Comparison of ENCODE assay signal across 1 cellular context in the genomic region with DNA sequence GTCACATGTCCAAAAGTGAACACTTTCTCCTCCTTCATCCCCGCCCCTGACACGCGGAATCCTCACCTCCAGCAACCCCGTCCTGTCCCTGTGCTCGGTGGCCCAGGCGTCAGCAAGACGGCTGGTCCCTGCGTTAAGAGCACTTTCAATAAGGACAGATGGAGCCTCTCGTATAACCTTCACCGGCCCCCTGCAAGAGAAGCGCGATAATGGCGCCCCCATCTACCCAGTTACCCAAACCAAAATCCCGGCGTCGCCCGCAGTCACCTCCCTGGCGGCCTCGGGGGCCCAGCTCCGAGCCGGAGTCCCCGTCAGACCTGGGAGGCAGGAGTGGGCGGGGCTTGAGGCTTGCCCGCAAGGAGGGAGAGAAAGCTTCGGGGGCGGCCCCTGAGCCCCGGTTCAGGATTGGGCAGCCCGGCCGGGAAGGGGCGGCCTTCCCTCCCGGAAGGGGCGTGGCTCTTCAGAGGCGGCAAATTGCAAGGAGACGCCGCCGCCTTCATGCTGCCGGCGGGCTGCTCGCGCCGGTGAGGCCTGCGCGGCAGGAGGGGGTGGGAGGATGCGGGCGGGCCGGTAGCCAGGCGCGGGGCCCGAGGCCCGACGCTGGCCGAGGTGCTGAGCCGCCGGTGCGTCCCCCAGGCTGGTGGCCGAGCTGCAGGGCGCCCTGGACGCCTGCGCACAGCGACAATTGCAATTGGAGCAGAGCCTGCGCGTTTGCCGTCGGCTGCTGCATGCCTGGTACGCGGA.
TF ChIP-seq lines count a peak whose summit lies in the region.

A gene with protein sequence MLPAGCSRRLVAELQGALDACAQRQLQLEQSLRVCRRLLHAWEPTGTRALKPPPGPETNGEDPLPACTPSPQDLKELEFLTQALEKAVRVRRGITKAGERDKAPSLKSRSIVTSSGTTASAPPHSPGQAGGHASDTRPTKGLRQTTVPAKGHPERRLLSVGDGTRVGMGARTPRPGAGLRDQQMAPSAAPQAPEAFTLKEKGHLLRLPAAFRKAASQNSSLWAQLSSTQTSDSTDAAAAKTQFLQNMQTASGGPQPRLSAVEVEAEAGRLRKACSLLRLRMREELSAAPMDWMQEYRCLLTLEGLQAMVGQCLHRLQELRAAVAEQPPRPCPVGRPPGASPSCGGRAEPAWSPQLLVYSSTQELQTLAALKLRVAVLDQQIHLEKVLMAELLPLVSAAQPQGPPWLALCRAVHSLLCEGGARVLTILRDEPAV (plus strand): TSS at position 463 of the 744 bp plus-strand sequence. CDS start 36 bp downstream, at position 499.

TF ChIP-seq in K562, 482 proteins besides CTCF, POLR2A, EP300 and RAD21 (continued from another document and continues in another):
- TF ChIP-seq, protein P1, sequence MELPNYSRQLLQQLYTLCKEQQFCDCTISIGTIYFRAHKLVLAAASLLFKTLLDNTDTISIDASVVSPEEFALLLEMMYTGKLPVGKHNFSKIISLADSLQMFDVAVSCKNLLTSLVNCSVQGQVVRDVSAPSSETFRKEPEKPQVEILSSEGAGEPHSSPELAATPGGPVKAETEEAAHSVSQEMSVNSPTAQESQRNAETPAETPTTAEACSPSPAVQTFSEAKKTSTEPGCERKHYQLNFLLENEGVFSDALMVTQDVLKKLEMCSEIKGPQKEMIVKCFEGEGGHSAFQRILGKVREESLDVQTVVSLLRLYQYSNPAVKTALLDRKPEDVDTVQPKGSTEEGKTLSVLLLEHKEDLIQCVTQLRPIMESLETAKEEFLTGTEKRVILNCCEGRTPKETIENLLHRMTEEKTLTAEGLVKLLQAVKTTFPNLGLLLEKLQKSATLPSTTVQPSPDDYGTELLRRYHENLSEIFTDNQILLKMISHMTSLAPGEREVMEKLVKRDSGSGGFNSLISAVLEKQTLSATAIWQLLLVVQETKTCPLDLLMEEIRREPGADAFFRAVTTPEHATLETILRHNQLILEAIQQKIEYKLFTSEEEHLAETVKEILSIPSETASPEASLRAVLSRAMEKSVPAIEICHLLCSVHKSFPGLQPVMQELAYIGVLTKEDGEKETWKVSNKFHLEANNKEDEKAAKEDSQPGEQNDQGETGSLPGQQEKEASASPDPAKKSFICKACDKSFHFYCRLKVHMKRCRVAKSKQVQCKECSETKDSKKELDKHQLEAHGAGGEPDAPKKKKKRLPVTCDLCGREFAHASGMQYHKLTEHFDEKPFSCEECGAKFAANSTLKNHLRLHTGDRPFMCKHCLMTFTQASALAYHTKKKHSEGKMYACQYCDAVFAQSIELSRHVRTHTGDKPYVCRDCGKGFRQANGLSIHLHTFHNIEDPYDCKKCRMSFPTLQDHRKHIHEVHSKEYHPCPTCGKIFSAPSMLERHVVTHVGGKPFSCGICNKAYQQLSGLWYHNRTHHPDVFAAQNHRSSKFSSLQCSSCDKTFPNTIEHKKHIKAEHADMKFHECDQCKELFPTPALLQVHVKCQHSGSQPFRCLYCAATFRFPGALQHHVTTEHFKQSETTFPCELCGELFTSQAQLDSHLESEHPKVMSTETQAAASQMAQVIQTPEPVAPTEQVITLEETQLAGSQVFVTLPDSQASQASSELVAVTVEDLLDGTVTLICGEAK (IDR thresholded peaks at IDR 0.05): peak; percentile 81
- TF ChIP-seq, protein P1 (CRISPR knock-in tag; IDR thresholded peaks at IDR 0.05): no peak
- no peak for TF ChIP-seq ZNF174 (CRISPR knock-in tag; IDR thresholded peaks at IDR 0.05)
- no peak for TF ChIP-seq ZNF507 (tag; conservative IDR thresholded peaks at IDR 0.05)
- no peak for TF ChIP-seq HCFC1 (IDR thresholded peaks at IDR 0.05; ENCODE audit: low read depth, low read length)
- no peak for TF ChIP-seq ZNF561 (CRISPR knock-in tag; conservative IDR thresholded peaks at IDR 0.05)
- no peak for TF ChIP-seq HNRNPH1 (optimal IDR thresholded peaks at IDR 0.05; ENCODE audit: low read depth, low read length)
- TF ChIP-seq, protein P2, sequence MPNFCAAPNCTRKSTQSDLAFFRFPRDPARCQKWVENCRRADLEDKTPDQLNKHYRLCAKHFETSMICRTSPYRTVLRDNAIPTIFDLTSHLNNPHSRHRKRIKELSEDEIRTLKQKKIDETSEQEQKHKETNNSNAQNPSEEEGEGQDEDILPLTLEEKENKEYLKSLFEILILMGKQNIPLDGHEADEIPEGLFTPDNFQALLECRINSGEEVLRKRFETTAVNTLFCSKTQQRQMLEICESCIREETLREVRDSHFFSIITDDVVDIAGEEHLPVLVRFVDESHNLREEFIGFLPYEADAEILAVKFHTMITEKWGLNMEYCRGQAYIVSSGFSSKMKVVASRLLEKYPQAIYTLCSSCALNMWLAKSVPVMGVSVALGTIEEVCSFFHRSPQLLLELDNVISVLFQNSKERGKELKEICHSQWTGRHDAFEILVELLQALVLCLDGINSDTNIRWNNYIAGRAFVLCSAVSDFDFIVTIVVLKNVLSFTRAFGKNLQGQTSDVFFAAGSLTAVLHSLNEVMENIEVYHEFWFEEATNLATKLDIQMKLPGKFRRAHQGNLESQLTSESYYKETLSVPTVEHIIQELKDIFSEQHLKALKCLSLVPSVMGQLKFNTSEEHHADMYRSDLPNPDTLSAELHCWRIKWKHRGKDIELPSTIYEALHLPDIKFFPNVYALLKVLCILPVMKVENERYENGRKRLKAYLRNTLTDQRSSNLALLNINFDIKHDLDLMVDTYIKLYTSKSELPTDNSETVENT (CRISPR knock-in tag; IDR thresholded peaks at IDR 0.05): no peak
- TF ChIP-seq SMARCA5 (IDR thresholded peaks at IDR 0.05): no peak
- TF ChIP-seq, protein P3, sequence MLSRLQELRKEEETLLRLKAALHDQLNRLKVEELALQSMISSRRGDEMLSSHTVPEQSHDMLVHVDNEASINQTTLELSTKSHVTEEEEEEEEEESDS (CRISPR knock-in tag; IDR thresholded peaks at IDR 0.05): no peak
- no peak for TF ChIP-seq ZNF316 (IDR thresholded peaks at IDR 0.05)
- TF ChIP-seq PRMT5 (CRISPR knock-in tag; IDR thresholded peaks at IDR 0.05): no peak
- TF ChIP-seq ZNF253 (CRISPR knock-in tag; conservative IDR thresholded peaks at IDR 0.05): no peak
- TF ChIP-seq COPS2 (conservative IDR thresholded peaks at IDR 0.05): no peak
- no peak for TF ChIP-seq BCL6 (CRISPR knock-in tag; IDR thresholded peaks at IDR 0.05)
- peak; percentile 36 for TF ChIP-seq KDM5B (IDR thresholded peaks at IDR 0.05; ENCODE audit: insufficient replicate concordance, low read depth, low read length)
- TF ChIP-seq TAF15 (IDR thresholded peaks at IDR 0.05; ENCODE audit: low read depth, low read length): no peak
- TF ChIP-seq SIN3B (IDR thresholded peaks at IDR 0.05; ENCODE audit: low read depth): peak; percentile 87
- no peak for TF ChIP-seq IRF2 (CRISPR knock-in tag; IDR thresholded peaks at IDR 0.05)
- TF ChIP-seq, protein P4, sequence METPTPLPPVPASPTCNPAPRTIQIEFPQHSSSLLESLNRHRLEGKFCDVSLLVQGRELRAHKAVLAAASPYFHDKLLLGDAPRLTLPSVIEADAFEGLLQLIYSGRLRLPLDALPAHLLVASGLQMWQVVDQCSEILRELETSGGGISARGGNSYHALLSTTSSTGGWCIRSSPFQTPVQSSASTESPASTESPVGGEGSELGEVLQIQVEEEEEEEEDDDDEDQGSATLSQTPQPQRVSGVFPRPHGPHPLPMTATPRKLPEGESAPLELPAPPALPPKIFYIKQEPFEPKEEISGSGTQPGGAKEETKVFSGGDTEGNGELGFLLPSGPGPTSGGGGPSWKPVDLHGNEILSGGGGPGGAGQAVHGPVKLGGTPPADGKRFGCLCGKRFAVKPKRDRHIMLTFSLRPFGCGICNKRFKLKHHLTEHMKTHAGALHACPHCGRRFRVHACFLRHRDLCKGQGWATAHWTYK (CRISPR knock-in tag; IDR thresholded peaks at IDR 0.05): no peak
- TF ChIP-seq, protein P5, sequence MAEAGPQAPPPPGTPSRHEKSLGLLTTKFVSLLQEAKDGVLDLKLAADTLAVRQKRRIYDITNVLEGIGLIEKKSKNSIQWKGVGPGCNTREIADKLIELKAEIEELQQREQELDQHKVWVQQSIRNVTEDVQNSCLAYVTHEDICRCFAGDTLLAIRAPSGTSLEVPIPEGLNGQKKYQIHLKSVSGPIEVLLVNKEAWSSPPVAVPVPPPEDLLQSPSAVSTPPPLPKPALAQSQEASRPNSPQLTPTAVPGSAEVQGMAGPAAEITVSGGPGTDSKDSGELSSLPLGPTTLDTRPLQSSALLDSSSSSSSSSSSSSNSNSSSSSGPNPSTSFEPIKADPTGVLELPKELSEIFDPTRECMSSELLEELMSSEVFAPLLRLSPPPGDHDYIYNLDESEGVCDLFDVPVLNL (CRISPR knock-in tag; IDR thresholded peaks at IDR 0.05; ENCODE audit: low read depth): peak; percentile 89; the same call in 1 of the 2 replicates
- TF ChIP-seq TSC22D4 (tag; IDR thresholded peaks at IDR 0.05): no peak
- TF ChIP-seq ZNF217 (CRISPR knock-in tag; IDR thresholded peaks at IDR 0.05): no peak
- TF ChIP-seq MCM5 (IDR thresholded peaks at IDR 0.05; ENCODE audit: low read depth): no peak
- TF ChIP-seq, protein P6, sequence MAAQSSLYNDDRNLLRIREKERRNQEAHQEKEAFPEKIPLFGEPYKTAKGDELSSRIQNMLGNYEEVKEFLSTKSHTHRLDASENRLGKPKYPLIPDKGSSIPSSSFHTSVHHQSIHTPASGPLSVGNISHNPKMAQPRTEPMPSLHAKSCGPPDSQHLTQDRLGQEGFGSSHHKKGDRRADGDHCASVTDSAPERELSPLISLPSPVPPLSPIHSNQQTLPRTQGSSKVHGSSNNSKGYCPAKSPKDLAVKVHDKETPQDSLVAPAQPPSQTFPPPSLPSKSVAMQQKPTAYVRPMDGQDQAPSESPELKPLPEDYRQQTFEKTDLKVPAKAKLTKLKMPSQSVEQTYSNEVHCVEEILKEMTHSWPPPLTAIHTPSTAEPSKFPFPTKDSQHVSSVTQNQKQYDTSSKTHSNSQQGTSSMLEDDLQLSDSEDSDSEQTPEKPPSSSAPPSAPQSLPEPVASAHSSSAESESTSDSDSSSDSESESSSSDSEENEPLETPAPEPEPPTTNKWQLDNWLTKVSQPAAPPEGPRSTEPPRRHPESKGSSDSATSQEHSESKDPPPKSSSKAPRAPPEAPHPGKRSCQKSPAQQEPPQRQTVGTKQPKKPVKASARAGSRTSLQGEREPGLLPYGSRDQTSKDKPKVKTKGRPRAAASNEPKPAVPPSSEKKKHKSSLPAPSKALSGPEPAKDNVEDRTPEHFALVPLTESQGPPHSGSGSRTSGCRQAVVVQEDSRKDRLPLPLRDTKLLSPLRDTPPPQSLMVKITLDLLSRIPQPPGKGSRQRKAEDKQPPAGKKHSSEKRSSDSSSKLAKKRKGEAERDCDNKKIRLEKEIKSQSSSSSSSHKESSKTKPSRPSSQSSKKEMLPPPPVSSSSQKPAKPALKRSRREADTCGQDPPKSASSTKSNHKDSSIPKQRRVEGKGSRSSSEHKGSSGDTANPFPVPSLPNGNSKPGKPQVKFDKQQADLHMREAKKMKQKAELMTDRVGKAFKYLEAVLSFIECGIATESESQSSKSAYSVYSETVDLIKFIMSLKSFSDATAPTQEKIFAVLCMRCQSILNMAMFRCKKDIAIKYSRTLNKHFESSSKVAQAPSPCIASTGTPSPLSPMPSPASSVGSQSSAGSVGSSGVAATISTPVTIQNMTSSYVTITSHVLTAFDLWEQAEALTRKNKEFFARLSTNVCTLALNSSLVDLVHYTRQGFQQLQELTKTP (IDR thresholded peaks at IDR 0.05; ENCODE audit: low read depth in 1 of 2, partially characterized antibody in 2 of 2): no peak
- TF ChIP-seq SRSF7 (optimal IDR thresholded peaks at IDR 0.05; ENCODE audit: low read depth, low read length): no peak
- no peak for TF ChIP-seq TAF9B (IDR thresholded peaks at IDR 0.05; ENCODE audit: partially characterized antibody)
- TF ChIP-seq, protein P7, sequence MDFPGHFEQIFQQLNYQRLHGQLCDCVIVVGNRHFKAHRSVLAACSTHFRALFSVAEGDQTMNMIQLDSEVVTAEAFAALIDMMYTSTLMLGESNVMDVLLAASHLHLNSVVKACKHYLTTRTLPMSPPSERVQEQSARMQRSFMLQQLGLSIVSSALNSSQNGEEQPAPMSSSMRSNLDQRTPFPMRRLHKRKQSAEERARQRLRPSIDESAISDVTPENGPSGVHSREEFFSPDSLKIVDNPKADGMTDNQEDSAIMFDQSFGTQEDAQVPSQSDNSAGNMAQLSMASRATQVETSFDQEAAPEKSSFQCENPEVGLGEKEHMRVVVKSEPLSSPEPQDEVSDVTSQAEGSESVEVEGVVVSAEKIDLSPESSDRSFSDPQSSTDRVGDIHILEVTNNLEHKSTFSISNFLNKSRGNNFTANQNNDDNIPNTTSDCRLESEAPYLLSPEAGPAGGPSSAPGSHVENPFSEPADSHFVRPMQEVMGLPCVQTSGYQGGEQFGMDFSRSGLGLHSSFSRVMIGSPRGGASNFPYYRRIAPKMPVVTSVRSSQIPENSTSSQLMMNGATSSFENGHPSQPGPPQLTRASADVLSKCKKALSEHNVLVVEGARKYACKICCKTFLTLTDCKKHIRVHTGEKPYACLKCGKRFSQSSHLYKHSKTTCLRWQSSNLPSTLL (IDR thresholded peaks at IDR 0.05): no peak
- TF ChIP-seq, protein P8, sequence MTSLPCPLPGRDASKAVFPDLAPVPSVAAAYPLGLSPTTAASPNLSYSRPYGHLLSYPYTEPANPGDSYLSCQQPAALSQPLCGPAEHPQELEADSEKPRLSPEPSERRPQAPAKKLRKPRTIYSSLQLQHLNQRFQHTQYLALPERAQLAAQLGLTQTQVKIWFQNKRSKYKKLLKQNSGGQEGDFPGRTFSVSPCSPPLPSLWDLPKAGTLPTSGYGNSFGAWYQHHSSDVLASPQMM (CRISPR knock-in tag; IDR thresholded peaks at IDR 0.05): no peak
